18 cellular contexts compared by ENCODE assay signal in genomic region chr12:104715562-104716182, GRCh38.
A peak's percentile ranks its signal among the peaks of the same experiment; 100 is the strongest.
DNase-seq lines count a peak whose midpoint lies in the region; ATAC-seq and TF ChIP-seq lines count a peak whose summit lies in the region.
"Had no signal": no experiment of that assay in that cellular context is flagged by ENCODE, and none has a peak within 500 bp of the region (broad histone marks: within the 10 kb centered on the region; RNA-seq: fewer than 3 reads in every experiment).

No MANE protein-coding gene starts in this region.

- H3K36me3 Mint-ChIP-seq in activated B cell treated with CpG ODN at 0.5 μM for 24 hours (ENCODE audit: low read depth) = peaks cover 3% of the 10 kb centered on the region
- H3K36me3 Mint-ChIP-seq in activated naive CD8-positive, alpha-beta T cell treated with anti-CD3 and anti-CD28 coated beads for 36 hours = no peaks in the 10 kb centered on the region

- H3K9me3 ChIP-seq in BLaER1 treated with 17β-estradiol and CSF1 and Interleukin-3, amounts not matched to agents 10 nM and 100 nM (replicated peaks in 1 of 11) = no peaks in the 10 kb centered on the region
- H3K9me3 ChIP-seq in DND-41 (ENCODE audit: insufficient read depth, low read length, severe bottlenecking) = no peaks in the 10 kb centered on the region
- H3K9me3 ChIP-seq: transverse colon had no signal

- TF ChIP-seq CTCF in DND-41 (IDR thresholded peaks at IDR 0.05; ENCODE audit: borderline replicate concordance, extremely low read depth, low read length, poor library complexity, severe bottlenecking) = no peak
- no peak for TF ChIP-seq CTCF in activated B cell treated with CpG ODN at 0.5 μM for 24 hours (IDR thresholded peaks at IDR 0.05)

- POLR2A ChIA-PET in activated B cell treated with CpG ODN at 0.5 μM for 24 hours (lab: Charles Lee) (interaction anchor here (1.0 to 1.4 kb wide), 3 partner anchors 20 to 33 kb away, joined by 3 to 4 read pairs (median 3); no protein-coding TSS in a partner anchor), HEK293T (lab: Yijun Ruan, JAX) (no interaction called here)

- no peak overlapping the region for H2AFZ ChIP-seq in DND-41 (ENCODE audit: low read depth, low read length)

- peaks cover 19 to 66% (median 61%) of the 10 kb centered on the region in 10 experiments for H3K4me1 ChIP-seq in BLaER1 treated with 17β-estradiol and CSF1 and Interleukin-3, amounts not matched to agents 10 nM and 100 nM
- H3K4me1 ChIP-seq in DND-41 (ENCODE audit: insufficient read depth, low read length) = peaks cover 72% of the 10 kb centered on the region

- H3K27me3 Mint-ChIP-seq in activated B cell treated with CpG ODN at 0.5 μM for 24 hours = no peaks in the 10 kb centered on the region
- H3K27me3 Mint-ChIP-seq in activated naive CD8-positive, alpha-beta T cell treated with anti-CD3 and anti-CD28 coated beads for 36 hours = no peaks in the 10 kb centered on the region

- TF ChIP-seq POLR2A in GM18505 (IDR thresholded peaks at IDR 0.05; ENCODE audit: borderline replicate concordance, extremely low read depth, insufficient read depth, insufficient read length) = no peak

- peaks cover 0 to 29% (median 14%) of the 10 kb centered on the region in 11 experiments; a peak in 13 of 22 replicates for H3K36me3 ChIP-seq in BLaER1 treated with 17β-estradiol and CSF1 and Interleukin-3, amounts not matched to agents 10 nM and 100 nM
- H3K36me3 ChIP-seq in DND-41 (ENCODE audit: insufficient read depth, low read length) = peaks cover 26% of the 10 kb centered on the region
- H3K36me3 ChIP-seq: transverse colon had no signal

- H3K4me1 Mint-ChIP-seq in activated B cell treated with CpG ODN at 0.5 μM for 24 hours = peaks cover 43% of the 10 kb centered on the region
- peaks cover 22% of the 10 kb centered on the region for H3K4me1 Mint-ChIP-seq in activated naive CD8-positive, alpha-beta T cell treated with anti-CD3 and anti-CD28 coated beads for 36 hours

- H3K27ac Mint-ChIP-seq in activated B cell treated with CpG ODN at 0.5 μM for 24 hours = peak overlapping the region; percentile 5
- H3K27ac Mint-ChIP-seq in activated naive CD8-positive, alpha-beta T cell treated with anti-CD3 and anti-CD28 coated beads for 36 hours = no peak overlapping the region

- peak overlapping the region in 8 of 11 experiments; percentile 32 to 75 (median 62); a peak in 16 of 22 replicates for H3K4me2 ChIP-seq in BLaER1 treated with 17β-estradiol and CSF1 and Interleukin-3, amounts not matched to agents 10 nM and 100 nM
- H3K4me2 ChIP-seq in DND-41 (ENCODE audit: insufficient read depth, low read length) = peak overlapping the region; percentile 37

- DNase-seq in DND-41 (peak; percentile 81), NCI-H2227 treated with DMSO at 0.1 percent for 48 hours (lab: John Stamatoyannopoulos, UW) (peak; percentile 7), activated B cell treated with CpG ODN at 0.5 μM for 24 hours (no peak), HEK293T (ENCODE audit: extremely low spot score) (no peak)
- DNase-seq in activated naive CD8-positive, alpha-beta T cell treated with anti-CD3 and anti-CD28 coated beads for 36 hours = no peak
- DNase-seq: activated gamma-delta T cell; aorta; cortex of kidney; nucleus accumbens; stimulated activated CD8-positive, alpha-beta memory T cell treated with anti-CD3 and anti-CD28 coated beads, Interleukin-4, amount 100 ng/mL, for 48 hours; transverse colon had no signal

- peaks cover 89% of the 10 kb centered on the region for H3K79me2 ChIP-seq in DND-41 (ENCODE audit: insufficient read depth, low read length)

- intact Hi-C loops in activated B cell treated with CpG ODN at 0.5 μM for 24 hours (cut with micrococcal nuclease) = loop anchor here (5.0 kb wide), 1 partner anchor 333 kb away; no protein-coding TSS in a partner anchor

- H3K4me3 Mint-ChIP-seq in activated B cell treated with CpG ODN at 0.5 μM for 24 hours = no peak overlapping the region
- H3K4me3 Mint-ChIP-seq in activated naive CD8-positive, alpha-beta T cell treated with anti-CD3 and anti-CD28 coated beads for 36 hours = no peak overlapping the region

- no peaks in the 10 kb centered on the region for H3K27me3 ChIP-seq in BLaER1 treated with 17β-estradiol and CSF1 and Interleukin-3, amounts not matched to agents 10 nM and 100 nM
- H3K27me3 ChIP-seq in DND-41 (ENCODE audit: insufficient read depth, low read length, poor library complexity) = no peaks in the 10 kb centered on the region
- H3K27me3 ChIP-seq: transverse colon had no signal

- H3K4me3 ChIP-seq in BLaER1 treated with 17β-estradiol and CSF1 and Interleukin-3, amounts not matched to agents 10 nM and 100 nM = no peak overlapping the region
- no peak overlapping the region for H3K4me3 ChIP-seq in DND-41 (ENCODE audit: low read depth in 1 of 2, low read length in 2 of 2)
- H3K4me3 ChIP-seq: GM12878, transverse colon had no signal

- ATAC-seq in DND-41 (ENCODE audit: insufficient read depth, low read depth) (peak; percentile 67), activated B cell treated with CpG ODN at 0.5 μM for 24 hours (ENCODE audit: low read depth) (peak; percentile 50), GM18505 (IDR thresholded peaks at IDR 0.05; ENCODE audit: unreplicated experiment) (no peak), HG03378 (IDR thresholded peaks at IDR 0.05; ENCODE audit: unreplicated experiment) (no peak)
- ATAC-seq: GM12878, HCT116, HepG2, sciatic nerve had no signal

- H3K27ac ChIP-seq in BLaER1 treated with 17β-estradiol and CSF1 and Interleukin-3, amounts not matched to agents 10 nM and 100 nM = 0 out of 22 replicates have a peak overlapping the region, but pooled peaks of 1 of the 11 experiments have one; percentile 25
- peak overlapping the region; percentile 83 for H3K27ac ChIP-seq in DND-41 (ENCODE audit: low read length)
- H3K27ac ChIP-seq: transverse colon had no signal

- CTCF ChIA-PET in activated B cell treated with CpG ODN at 0.5 μM for 24 hours (lab: Charles Lee) = interaction anchor here (0.9 to 1.4 kb wide), 2 partner anchors 75 to 334 kb away, joined by 4 to 5 read pairs; no protein-coding TSS in a partner anchor
- CTCF ChIA-PET in HEK293T (lab: Yijun Ruan, JAX) = no interaction called here

- H3K9ac ChIP-seq in BLaER1 treated with 17β-estradiol and CSF1 and Interleukin-3, amounts not matched to agents 10 nM and 100 nM = 0 out of 22 replicates have a peak overlapping the region, but pooled peaks of 1 of the 11 experiments have one; percentile 30
- peak overlapping the region; percentile 30; the same call in 1 of the 2 replicates for H3K9ac ChIP-seq in DND-41 (ENCODE audit: low read depth, low read length)

- H4K20me1 ChIP-seq in BLaER1 treated with 17β-estradiol and CSF1 and Interleukin-3, amounts not matched to agents 10 nM and 100 nM = peaks cover 20 to 100% (median 91%) of the 10 kb centered on the region in 11 experiments; a peak in 21 of 22 replicates
- H4K20me1 ChIP-seq in DND-41 (ENCODE audit: insufficient read depth, low read length) = peaks cover 88% of the 10 kb centered on the region

- H3K9me3 Mint-ChIP-seq in activated B cell treated with CpG ODN at 0.5 μM for 24 hours = no peaks in the 10 kb centered on the region
- H3K9me3 Mint-ChIP-seq in activated naive CD8-positive, alpha-beta T cell treated with anti-CD3 and anti-CD28 coated beads for 36 hours = no peaks in the 10 kb centered on the region

TF ChIP-seq in HEK293T, 16 proteins besides CTCF, POLR2A, EP300 and RAD21:
- TF ChIP-seq ZNF384 (IDR thresholded peaks at IDR 0.05) (no peak), FOXK2 (IDR thresholded peaks at IDR 0.05) (no peak), FOXM1 (IDR thresholded peaks at IDR 0.05; ENCODE audit: borderline replicate concordance) (no peak), TARDBP (IDR thresholded peaks at IDR 0.05) (no peak), LEF1 (IDR thresholded peaks at IDR 0.05; ENCODE audit: borderline replicate concordance) (no peak), BHLHE40 (IDR thresholded peaks at IDR 0.05; ENCODE audit: borderline replicate concordance) (no peak), SP1 (IDR thresholded peaks at IDR 0.05) (no peak), FOXA1 (IDR thresholded peaks at IDR 0.05) (no peak), ARNT (IDR thresholded peaks at IDR 0.05) (no peak), SUZ12 (IDR thresholded peaks at IDR 0.05) (no peak), CTBP1 (IDR thresholded peaks at IDR 0.05; ENCODE audit: borderline replicate concordance) (no peak), NFRKB (IDR thresholded peaks at IDR 0.05) (no peak), PKNOX1 (IDR thresholded peaks at IDR 0.05) (no peak), HDGF (IDR thresholded peaks at IDR 0.05; ENCODE audit: borderline replicate concordance) (no peak), ELF4 (IDR thresholded peaks at IDR 0.05) (no peak), L3MBTL2 (conservative IDR thresholded peaks at IDR 0.05) (no peak)

Comparison
In these comparisons a context has a peak if more than half of its experiments do, and no peak if none do; other contexts are left out.
1. ATAC-seq: peak in DND-41 (single experiment) and activated B cell treated with CpG ODN at 0.5 μM for 24 hours (single experiment); none in GM18505 (single experiment) and HG03378 (single experiment).
2. DNase-seq: peak in DND-41 (single experiment) and NCI-H2227 treated with DMSO at 0.1 percent for 48 hours (single experiment); none in activated B cell treated with CpG ODN at 0.5 μM for 24 hours (single experiment), HEK293T (single experiment) and activated naive CD8-positive, alpha-beta T cell treated with anti-CD3 and anti-CD28 coated beads for 36 hours (single experiment).